ENCODE assay signal across 8 cellular contexts in genomic region chr11:14904745-14905103, GRCh38. TPM values are rescaled to one million over a fixed set of nuclear protein-coding genes. Genes with fewer than 3 reads are reported as not detected.
DNase-seq lines count a peak whose midpoint lies in the region; ATAC-seq, FAIRE-seq and TF ChIP-seq lines count a peak whose summit lies in the region.

No MANE protein-coding gene starts in this region.

- no peaks in the 10 kb centered on the region for H4K20me1 ChIP-seq in HepG2 (ENCODE audit: insufficient read depth, low read length)

- H3K27ac ChIP-seq in coronary artery: no peak overlapping the region
- no peak overlapping the region for H3K27ac ChIP-seq in HepG2 (ENCODE audit: extremely low read length, insufficient read depth, low read length)

- H3K79me2 ChIP-seq in HepG2 (ENCODE audit: insufficient read depth, low read length): no peaks in the 10 kb centered on the region

- no peak for FAIRE-seq in HepG2 (lab: Jason Lieb, UNC)

- POLR2A ChIA-PET in AG04449 (lab: Yijun Ruan, JAX): no interaction called here
- POLR2A ChIA-PET in HepG2 (lab: Yijun Ruan, JAX): no interaction called here

- no peaks in the 10 kb centered on the region for H3K36me3 ChIP-seq in HepG2 (replicated peaks in 1 of 2; ENCODE audit: control insufficient read depth in 1 of 2, insufficient read depth in 2 of 2, low read length in 2 of 2)

- TF ChIP-seq EP300 in HepG2 (IDR thresholded peaks at IDR 0.05; ENCODE audit: low read depth in 2 of 2, low read length in 2 of 2): no peak
- no peak for TF ChIP-seq EP300 in HepG2 (CRISPR knock-in tag; IDR thresholded peaks at IDR 0.05; ENCODE audit: borderline replicate concordance)

- no peak overlapping the region for H3K9ac ChIP-seq in HepG2 (ENCODE audit: insufficient read depth, low read depth, low read length)

- no peak for TF ChIP-seq RAD21 in HepG2 (CRISPR knock-in tag; IDR thresholded peaks at IDR 0.05)

- peak; percentile 91 for TF ChIP-seq CTCF in AG04449 (IDR thresholded peaks at IDR 0.05; ENCODE audit: insufficient read depth, low read length, missing control alignments)
- peak; percentile 88 for TF ChIP-seq CTCF in coronary artery (IDR thresholded peaks at IDR 0.05)
- peak; percentile 49 for TF ChIP-seq CTCF in HepG2 (CRISPR knock-in tag; IDR thresholded peaks at IDR 0.05)

- no peak overlapping the region for H3K4me2 ChIP-seq in HepG2 (ENCODE audit: low read depth, low read length)

- BruUV-seq in HepG2 (replicated peaks; lab: Mats Ljungman, UMichigan): no TSS peak

- no peaks in the 10 kb centered on the region for H3K27me3 ChIP-seq in HepG2 (ENCODE audit: control insufficient read depth in 1 of 2, insufficient read depth in 2 of 2, low read length in 2 of 2)

- no peaks in the 10 kb centered on the region for H3K9me3 ChIP-seq in HepG2 (ENCODE audit: low read length)

- H2AFZ ChIP-seq in HepG2 (ENCODE audit: low read length): no peak overlapping the region

- in situ Hi-C loops in HepG2 (cut with HindIII; ENCODE audit: extremely low pct_ligation_motif_present, low pct_unique_long_range_greater_than_20kb): loop anchor here (5.0 kb wide), 2 partner anchors 117 to 367 kb away; no protein-coding TSS in a partner anchor

- TF ChIP-seq POLR2A in HepG2 (IDR thresholded peaks at IDR 0.05; ENCODE audit: insufficient read depth in 1 of 2, low read depth in 2 of 2, low read length in 2 of 2): no peak

- CTCF ChIA-PET in AG04449 (lab: Yijun Ruan, JAX) (interaction anchor here (1.0 to 7.1 kb wide), 6 partner anchors 10 to 170 kb away, joined by 3 to 159 read pairs (median 49); partner anchors contain the start of genes CALCB and CYP2R1), HepG2 (lab: Yijun Ruan, JAX; ENCODE audit: low intra/inter-chr PET ratio, low total read pairs) (no interaction called here)

- 100% methylated on average over 4 of the region's 26 CpGs for WGBS in HepG2 (ENCODE audit: low lambda C conversion rate)

- intact Hi-C loops in HepG2 (cut with micrococcal nuclease; ENCODE audit: unreplicated experiment): no loop called here

- ATAC-seq in GM19324 (IDR thresholded peaks at IDR 0.05; ENCODE audit: low FRiP score, unreplicated experiment): peak; percentile 33
- ATAC-seq in HepG2: no peak

- DNase-seq in AG04449 (ENCODE audit: low read depth, low spot score): no peak
- DNase-seq in HK-2 (ENCODE audit: unreplicated experiment): peak; percentile 85
- peak; percentile 90 for DNase-seq in activated CD4-positive, alpha-beta T cell treated with anti-CD3 and anti-CD28 coated beads for 48 hours
- peak; percentile 77 for DNase-seq in coronary artery (ENCODE audit: low spot score)
- DNase-seq in HepG2 (ENCODE audit: low spot score): no peak
- peak; percentile 87 for DNase-seq in stimulated activated CD4-positive, alpha-beta T cell treated with anti-CD3 and anti-CD28 coated beads, Interleukin-4, amount 100 ng/mL, for 1 hour
- no peak for DNase-seq in COLO829 (ENCODE audit: low spot score)

- H3K4me1 ChIP-seq in HepG2 (ENCODE audit: insufficient read depth, low read length): peaks cover 23% of the 10 kb centered on the region

- H3K4me3 ChIP-seq in AG04449 (ENCODE audit: low read depth, low read length) (peak overlapping the region; percentile 55), coronary artery (peak overlapping the region; percentile 73), HepG2 (replicated peaks in 1 of 3; ENCODE audit: insufficient read depth in 1 of 3, low read depth in 2 of 3, low read length in 3 of 3) (no peak overlapping the region)

TF ChIP-seq in HepG2, 621 proteins besides CTCF, POLR2A, EP300 and RAD21:
- TF ChIP-seq ZNF891 (CRISPR knock-in tag; IDR thresholded peaks at IDR 0.05) (no peak), BCLAF1 (IDR thresholded peaks at IDR 0.05) (no peak), ZBTB8A (CRISPR knock-in tag; IDR thresholded peaks at IDR 0.05; ENCODE audit: borderline replicate concordance, low read depth) (no peak), ZNF747 (CRISPR knock-in tag; IDR thresholded peaks at IDR 0.05; ENCODE audit: borderline replicate concordance) (no peak), ZNF552 (CRISPR knock-in tag; IDR thresholded peaks at IDR 0.05; ENCODE audit: borderline replicate concordance) (no peak), BRD4 (CRISPR knock-in tag; IDR thresholded peaks at IDR 0.05) (no peak), ZBTB33 (CRISPR knock-in tag; IDR thresholded peaks at IDR 0.05) (peak; percentile 94), STAG1 (CRISPR knock-in tag; IDR thresholded peaks at IDR 0.05) (peak; percentile 28), SMAD3 (CRISPR knock-in tag; IDR thresholded peaks at IDR 0.05) (no peak), TEF (CRISPR knock-in tag; IDR thresholded peaks at IDR 0.05) (no peak), ZNF780A (CRISPR knock-in tag; IDR thresholded peaks at IDR 0.05) (no peak), ETV5 (CRISPR knock-in tag; IDR thresholded peaks at IDR 0.05; ENCODE audit: borderline replicate concordance) (no peak)

RNA-seq across cellular contexts. Expression of gene CYP2R1, which starts 12.7 kb away (rescaled TPM):
- 0.60 TPM in 1 of 2 replicates, not detected in the other for total RNA-seq in HepG2 (2016; rRNA removed; fragmentation: Illumina TruSeq; extraction: Trizol)
- total RNA-seq in HepG2 (2016; cell fraction: cytosol; rRNA removed; fragmentation: Illumina TruSeq; extraction: Trizol; ENCODE audit: low read depth): 0.20 and 0.62 TPM in 2 replicates
- 0.39 TPM in 1 of 2 replicates, not detected in the other for total RNA-seq in HepG2 (2016; cell fraction: insoluble cytoplasmic fraction; rRNA removed; fragmentation: Illumina TruSeq; extraction: Trizol)
- total RNA-seq in HepG2 (2016; cell fraction: membrane; rRNA removed; fragmentation: Illumina TruSeq; extraction: Trizol): 0.21 and 0.31 TPM in 2 replicates
- 0.78 and 0.94 TPM in 2 replicates for total RNA-seq in HepG2 (2016; cell fraction: nucleus; rRNA removed; fragmentation: Illumina TruSeq; extraction: Trizol)
- 0.59 and 0.69 TPM in 2 replicates for polyA plus RNA-seq in HepG2 (2011; rRNA removed)
- polyA plus RNA-seq in HepG2 (2011; cell fraction: cytosol; rRNA removed): 0.08 and 0.21 TPM in 2 replicates
- 1.3 and 2.3 TPM in 2 replicates for polyA plus RNA-seq in HepG2 (2011; cell fraction: nucleus; rRNA removed)
- 1.3 and 2.2 TPM in 2 replicates for polyA plus RNA-seq in HepG2 (2012)
- polyA plus RNA-seq in HepG2 (2016; cell fraction: cytosol; fragmentation: Illumina TruSeq; extraction: Trizol; ENCODE audit: low read depth): 0.05 TPM in 1 of 2 replicates, not detected in the other
- 0.20 and 0.29 TPM in 2 replicates for polyA plus RNA-seq in HepG2 (2016; cell fraction: insoluble cytoplasmic fraction; fragmentation: Illumina TruSeq; extraction: Trizol; ENCODE audit: low read depth)
- polyA plus RNA-seq in HepG2 (2016; cell fraction: membrane; fragmentation: Illumina TruSeq; extraction: Trizol; ENCODE audit: low read depth): not detected in 2 replicates
- polyA plus RNA-seq in HepG2 (2016; cell fraction: nucleus; fragmentation: Illumina TruSeq; extraction: Trizol; ENCODE audit: insufficient read depth, low read depth): 1.2 and 1.4 TPM in 2 replicates
- polyA minus RNA-seq in HepG2 (2011; rRNA and poly(A)+ RNA removed; ENCODE audit: low replicate concordance): 0.32 and 2.0 TPM in 2 replicates
- polyA minus RNA-seq in HepG2 (2011; cell fraction: cytosol; rRNA and poly(A)+ RNA removed): not detected in 2 replicates
- 2.1 and 3.0 TPM in 2 replicates for polyA minus RNA-seq in HepG2 (2011; cell fraction: nucleus; rRNA and poly(A)+ RNA removed)

Comparison
In these comparisons a context has a peak if more than half of its experiments do, and no peak if none do; other contexts are left out.
1. DNase-seq: peak in HK-2 (single experiment), activated CD4-positive, alpha-beta T cell treated with anti-CD3 and anti-CD28 coated beads for 48 hours (single experiment), coronary artery (single experiment) and stimulated activated CD4-positive, alpha-beta T cell treated with anti-CD3 and anti-CD28 coated beads, Interleukin-4, amount 100 ng/mL, for 1 hour (single experiment); none in AG04449 (single experiment), HepG2 (single experiment) and COLO829 (single experiment).
2. H3K4me3 ChIP-seq: peak in AG04449 (single experiment) and coronary artery (single experiment); none in HepG2 (0 of 3).
3. Peak in every context shown above with its lines, with median percentiles within 50 percentile points of each other: CTCF ChIP-seq.